Comparison of ENCODE assay signal across 14 cellular contexts in genomic region chr14:103692159-103692558, GRCh38. TPM values are rescaled to one million over a fixed set of nuclear protein-coding genes. Genes with fewer than 3 reads are reported as not detected.
DNase-seq lines count a peak whose midpoint lies in the region; ATAC-seq and TF ChIP-seq lines count a peak whose summit lies in the region.
"Had no signal": no experiment of that assay in that cellular context is flagged by ENCODE, and none has a peak within 500 bp of the region (broad histone marks: within the 10 kb centered on the region; RNA-seq: fewer than 3 reads in every experiment).

No MANE protein-coding gene starts in this region.

- H3K27ac ChIP-seq in C4-2B (peak overlapping the region; percentile 64; the same call in 1 of the 2 replicates), PC-3 (ENCODE audit: low read length) (no peak overlapping the region)
- H3K27ac ChIP-seq: tibial nerve had no signal

- intact Hi-C loops in activated B cell treated with CpG ODN at 0.5 μM for 24 hours (cut with micrococcal nuclease) (loop anchor here (5.0 kb wide), 1 partner anchor 65 kb away; the partner anchor contains the start of gene KLC1), left ventricle myocardium superior (cut with micrococcal nuclease) (no loop called here), PC-3 (cut with micrococcal nuclease) (no loop called here)

- POLR2A ChIA-PET in activated B cell treated with CpG ODN at 0.5 μM for 24 hours (lab: Charles Lee): interaction anchor here (0.8 to 1.7 kb wide), 6 partner anchors 9 to 163 kb away, joined by 3 to 9 read pairs (median 5); partner anchors contain the start of genes BAG5, COA8, XRCC3 and ZFYVE21
- POLR2A ChIA-PET in PC-3 (lab: Charles Lee; ENCODE audit: unreplicated experiment): no interaction called here

- H3K36me3 Mint-ChIP-seq in activated B cell treated with CpG ODN at 0.5 μM for 24 hours (ENCODE audit: low read depth): peaks cover 52% of the 10 kb centered on the region

- H3K27me3 Mint-ChIP-seq in activated B cell treated with CpG ODN at 0.5 μM for 24 hours: no peaks in the 10 kb centered on the region
- H3K27me3 Mint-ChIP-seq: naive thymus-derived CD4-positive, alpha-beta T cell had no signal

- H3K9me3 Mint-ChIP-seq in activated B cell treated with CpG ODN at 0.5 μM for 24 hours: no peaks in the 10 kb centered on the region
- H3K9me3 Mint-ChIP-seq: activated T-cell treated with anti-CD3 and anti-CD28 coated beads, Interleukin-2, amount 50 U/mL, for 72 hours; naive thymus-derived CD4-positive, alpha-beta T cell had no signal

- no peaks in the 10 kb centered on the region for H3F3A ChIP-seq in PC-3 (ENCODE audit: low read length, unreplicated experiment)

- CTCF ChIA-PET in activated B cell treated with CpG ODN at 0.5 μM for 24 hours (lab: Charles Lee): interaction anchor here (1.9 kb wide), 1 partner anchor 12 kb away, joined by 8 read pairs; no protein-coding TSS in a partner anchor
- CTCF ChIA-PET in PC-3 (lab: Charles Lee): no interaction called here

- no peak overlapping the region for H3K9ac ChIP-seq in PC-3 (ENCODE audit: low read length)

- no peaks in the 10 kb centered on the region for H3K27me3 ChIP-seq in PC-3 (ENCODE audit: low read length)
- H3K27me3 ChIP-seq: tibial nerve had no signal

- BruUV-seq in PC-3 (replicated peaks; lab: Mats Ljungman, UMichigan): no TSS peak

- H3K9me3 ChIP-seq in PC-3 (ENCODE audit: low read length): no peaks in the 10 kb centered on the region
- H3K9me3 ChIP-seq: tibial nerve had no signal

- H3K4me3 ChIP-seq in PC-3 (ENCODE audit: low read length): no peak overlapping the region
- H3K4me3 ChIP-seq: K562, tibial nerve had no signal

- peak overlapping the region; percentile 87 for H3K27ac Mint-ChIP-seq in activated B cell treated with CpG ODN at 0.5 μM for 24 hours
- H3K27ac Mint-ChIP-seq: activated T-cell treated with anti-CD3 and anti-CD28 coated beads, Interleukin-2, amount 50 U/mL, for 72 hours; naive thymus-derived CD4-positive, alpha-beta T cell had no signal

- peaks cover 63% of the 10 kb centered on the region for H3K4me1 Mint-ChIP-seq in activated B cell treated with CpG ODN at 0.5 μM for 24 hours

- H3K9me2 ChIP-seq in PC-3 (replicated peaks; ENCODE audit: low read length): no peaks in the 10 kb centered on the region

- H3K79me2 ChIP-seq in PC-3 (ENCODE audit: low read length): no peaks in the 10 kb centered on the region; the same call in 1 of the 2 replicates

- H3K36me3 ChIP-seq in PC-3 (ENCODE audit: low read depth, low read length): peaks cover 26% of the 10 kb centered on the region

- in situ Hi-C loops in GM13977 (cut with MboI; ENCODE audit: low pct_unique_long_range_greater_than_20kb, low sequenced_read_pairs, unreplicated experiment): no loop called here
- in situ Hi-C loops in GM13976 (cut with MboI; ENCODE audit: low sequenced_read_pairs, unreplicated experiment): no loop called here

- H4K20me1 ChIP-seq in PC-3 (ENCODE audit: low read length): peaks cover 3% of the 10 kb centered on the region; the same call in 1 of the 2 replicates

- DNase-seq in activated B cell treated with CpG ODN at 0.5 μM for 24 hours (no peak), GM13977 (ENCODE audit: low spot score) (no peak), left ventricle myocardium superior (no peak), GM13976 (ENCODE audit: low spot score) (no peak), PC-3 (no peak)
- DNase-seq: activated T-cell treated with anti-CD3 and anti-CD28 coated beads, Interleukin-2, amount 50 U/mL, for 72 hours; effector memory CD4-positive, alpha-beta T cell; naive thymus-derived CD4-positive, alpha-beta T cell; NCI-H187 treated with DMSO at 0.1 percent for 48 hours had no signal

- peaks cover 23% of the 10 kb centered on the region for H3K4me1 ChIP-seq in PC-3 (ENCODE audit: insufficient read depth, low read length)

- H3K4me3 Mint-ChIP-seq in activated B cell treated with CpG ODN at 0.5 μM for 24 hours: peak overlapping the region; percentile 28
- H3K4me3 Mint-ChIP-seq: activated T-cell treated with anti-CD3 and anti-CD28 coated beads, Interleukin-2, amount 50 U/mL, for 72 hours; naive thymus-derived CD4-positive, alpha-beta T cell had no signal

- ATAC-seq in GM19452 (IDR thresholded peaks at IDR 0.05; ENCODE audit: unreplicated experiment): peak; percentile 23
- peak; percentile 9 for ATAC-seq in HG02981 (IDR thresholded peaks at IDR 0.05; ENCODE audit: unreplicated experiment)
- ATAC-seq in activated B cell treated with CpG ODN at 0.5 μM for 24 hours (ENCODE audit: low read depth): peak; percentile 53
- ATAC-seq in left ventricle myocardium superior: no peak
- ATAC-seq in PC-3: no peak
- ATAC-seq: activated T-cell treated with anti-CD3 and anti-CD28 coated beads, Interleukin-2, amount 50 U/mL, for 72 hours; K562; naive thymus-derived CD4-positive, alpha-beta T cell had no signal

- TF ChIP-seq CTCF in C4-2B (conservative IDR thresholded peaks at IDR 0.05) (no peak), activated B cell treated with CpG ODN at 0.5 μM for 24 hours (IDR thresholded peaks at IDR 0.05) (no peak), GM13977 (IDR thresholded peaks at IDR 0.05; ENCODE audit: extremely low read depth, insufficient read depth, missing control alignments) (no peak), GM13976 (IDR thresholded peaks at IDR 0.05; ENCODE audit: borderline replicate concordance, control extremely low read depth, extremely low read depth, insufficient read depth, missing control alignments) (no peak), PC-3 (conservative IDR thresholded peaks at IDR 0.05; ENCODE audit: low read depth, low read length) (no peak)

- no peak overlapping the region for H2AFZ ChIP-seq in PC-3 (ENCODE audit: low read length)

- H3K4me2 ChIP-seq in PC-3 (ENCODE audit: low read length): no peak overlapping the region

RNA-seq across cellular contexts. Expression of gene XRCC3, which starts 23.1 kb away (rescaled TPM):
- total RNA-seq in activated B cell treated with CpG ODN at 0.5 μM for 24 hours (23.5 and 26.0 TPM in 2 replicates), left ventricle myocardium superior (2.7 TPM), PC-3 (2014; rRNA removed) (61.3 and 80.3 TPM in 2 replicates)

RNA-seq across cellular contexts. Expression of gene ZFYVE21, which starts 23.5 kb away (rescaled TPM):
- total RNA-seq in activated B cell treated with CpG ODN at 0.5 μM for 24 hours: 12.4 and 16.7 TPM in 2 replicates
- total RNA-seq in left ventricle myocardium superior: 53.1 TPM
- 47.2 and 50.1 TPM in 2 replicates for total RNA-seq in PC-3 (2014; rRNA removed)

Comparison
In these comparisons a context has a peak if more than half of its experiments do, and no peak if none do; other contexts are left out.
1. ATAC-seq: peak in GM19452 (single experiment), HG02981 (single experiment) and activated B cell treated with CpG ODN at 0.5 μM for 24 hours (single experiment); none in left ventricle myocardium superior (single experiment) and PC-3 (single experiment).